25 cellular contexts compared by ENCODE assay signal in the genomic region with DNA sequence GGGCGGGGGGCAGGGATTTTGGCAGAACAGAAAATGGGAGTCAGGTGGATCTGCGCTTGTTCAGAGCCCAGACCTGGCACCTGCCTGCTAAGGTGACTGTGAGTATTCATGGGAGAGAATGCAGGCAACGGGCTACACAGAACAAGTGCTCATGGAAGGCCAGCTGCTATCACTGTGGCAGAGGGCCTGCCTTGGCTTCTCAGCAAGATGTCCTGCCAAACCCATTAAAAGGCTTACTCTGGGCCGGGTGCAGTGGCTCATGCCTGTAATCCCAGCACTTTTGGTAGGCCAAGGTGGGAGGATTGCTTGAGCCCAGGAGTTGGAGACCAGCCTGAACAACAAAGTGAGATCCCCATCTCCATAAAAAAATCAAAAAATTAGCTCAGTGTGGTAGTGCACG. TPM values are rescaled to one million over a fixed set of nuclear protein-coding genes. Genes with fewer than 3 reads are reported as not detected.
"Had no signal": no experiment of that assay in that cellular context is flagged by ENCODE, and none has a peak within 500 bp of the region (broad histone marks: within the 10 kb centered on the region; RNA-seq: fewer than 3 reads in every experiment).

No MANE protein-coding gene starts in this region.

- H3K27ac ChIP-seq: KMS-11, SJSA1 had no signal

- H3K36me3 Mint-ChIP-seq: activated naive CD4-positive, alpha-beta T cell treated with anti-CD3 and anti-CD28 coated beads, Interleukin-2, amount 50 U/mL, for 24 hours; brain had no signal

- H3K4me3 Mint-ChIP-seq: activated CD8-positive, alpha-beta T cell treated with anti-CD3 and anti-CD28 coated beads, Interleukin-2, amount 10 ng/mL, durations not matched to agents 7 days and 5 days; activated naive CD4-positive, alpha-beta T cell treated with anti-CD3 and anti-CD28 coated beads, Interleukin-2, amount 50 U/mL, for 24 hours; activated T-cell treated with anti-CD3 and anti-CD28 coated beads, Interleukin-2, amount 50 U/mL, for 24 hours; activated T-helper 1 cell treated with anti-CD3 and anti-CD28 coated beads, Interleukin-12 subunit alpha, Interleukin-12 subunit beta, Interleukin-2, Interleukin-4 antibody, amounts not matched to agents 30 ng/mL and 10 ng/mL and 1 ng/mL, durations not matched to agents 14 hours and 24 hours and 36 hours; brain had no signal

- H3K4me3 ChIP-seq: SJSA1 had no signal

- H3K27me3 Mint-ChIP-seq: activated naive CD4-positive, alpha-beta T cell treated with anti-CD3 and anti-CD28 coated beads, Interleukin-2, amount 50 U/mL, for 24 hours; activated T-cell treated with anti-CD3 and anti-CD28 coated beads, Interleukin-2, amount 50 U/mL, for 24 hours had no signal

- H3K36me3 ChIP-seq: SJSA1 had no signal

- H3K27me3 ChIP-seq: SJSA1 had no signal

- H3K9me3 Mint-ChIP-seq: activated naive CD4-positive, alpha-beta T cell treated with anti-CD3 and anti-CD28 coated beads, Interleukin-2, amount 50 U/mL, for 24 hours; activated T-cell treated with anti-CD3 and anti-CD28 coated beads, Interleukin-2, amount 50 U/mL, for 24 hours; activated T-helper 1 cell treated with anti-CD3 and anti-CD28 coated beads, Interleukin-12 subunit alpha, Interleukin-12 subunit beta, Interleukin-2, Interleukin-4 antibody, amounts not matched to agents 30 ng/mL and 10 ng/mL and 1 ng/mL, durations not matched to agents 14 hours and 24 hours and 36 hours had no signal

- H3K9me3 ChIP-seq: SJSA1 had no signal

- DNase-seq: activated CD4-positive, alpha-beta T cell treated with anti-CD3 and anti-CD28 coated beads for 4 hours; activated CD8-positive, alpha-beta T cell treated with anti-CD3 and anti-CD28 coated beads, Interleukin-2, amount 10 ng/mL, durations not matched to agents 7 days and 5 days; activated effector memory CD4-positive, alpha-beta T cell treated with Interleukin-2 at 50 U/mL for 16 hours; activated naive CD4-positive, alpha-beta T cell; activated T-cell treated with anti-CD3 and anti-CD28 coated beads, Interleukin-2, amount 50 U/mL, for 24 hours; amygdala; NCI-H1092; NCI-H1417; NCI-H1930; NCI-H2171 treated with DMSO at 0.1 percent for 48 hours; NCI-H226; NCI-H526; PC-3; SW 1271 had no signal

- H3K27ac Mint-ChIP-seq: activated CD8-positive, alpha-beta T cell treated with anti-CD3 and anti-CD28 coated beads, Interleukin-2, amount 10 ng/mL, durations not matched to agents 7 days and 5 days; activated naive CD4-positive, alpha-beta T cell treated with anti-CD3 and anti-CD28 coated beads, Interleukin-2, amount 50 U/mL, for 24 hours; activated T-cell treated with anti-CD3 and anti-CD28 coated beads, Interleukin-2, amount 50 U/mL, for 24 hours; activated T-helper 1 cell treated with anti-CD3 and anti-CD28 coated beads, Interleukin-12 subunit alpha, Interleukin-12 subunit beta, Interleukin-2, Interleukin-4 antibody, amounts not matched to agents 30 ng/mL and 10 ng/mL and 1 ng/mL, durations not matched to agents 14 hours and 24 hours and 36 hours; brain had no signal

- H3K4me1 ChIP-seq: SJSA1 had no signal

- H3K4me1 Mint-ChIP-seq: activated naive CD4-positive, alpha-beta T cell treated with anti-CD3 and anti-CD28 coated beads, Interleukin-2, amount 50 U/mL, for 24 hours had no signal

- ATAC-seq: activated CD4-positive, CD25-positive, alpha-beta regulatory T cell treated with anti-CD3 and anti-CD28 coated beads, Interleukin-2, amount 50 U/mL, for 24 hours; activated CD8-positive, alpha-beta T cell treated with anti-CD3 and anti-CD28 coated beads, Interleukin-2, amount 10 ng/mL, durations not matched to agents 7 days and 5 days; HepG2; PC-3; SK-N-SH treated with all-trans-retinoic acid at 6 μM for 48 hours had no signal

RNA-seq across cellular contexts. Expression of gene DIO3, which starts 21.0 kb away (rescaled TPM):
- total RNA-seq: activated CD8-positive, alpha-beta T cell treated with anti-CD3 and anti-CD28 coated beads, Interleukin-2, amount 10 ng/mL, durations not matched to agents 7 days and 5 days; activated T-helper 1 cell treated with anti-CD3 and anti-CD28 coated beads, Interleukin-12 subunit alpha, Interleukin-12 subunit beta, Interleukin-2, Interleukin-4 antibody, amounts not matched to agents 30 ng/mL and 10 ng/mL and 1 ng/mL, durations not matched to agents 14 hours and 24 hours and 36 hours; HepG2; MCF 10A; NCI-H460; SJSA1; T-helper 1 cell treated with Interleukin-12 subunit alpha and Interleukin-12 subunit beta and Interleukin-4 antibody, amounts not matched to agents 30 ng/mL and 1 ng/mL, for 36 hours had no signal
- polyA plus RNA-seq: HepG2 had no signal
